Comparison of ENCODE assay signal across 1 cellular context in the genomic region with DNA sequence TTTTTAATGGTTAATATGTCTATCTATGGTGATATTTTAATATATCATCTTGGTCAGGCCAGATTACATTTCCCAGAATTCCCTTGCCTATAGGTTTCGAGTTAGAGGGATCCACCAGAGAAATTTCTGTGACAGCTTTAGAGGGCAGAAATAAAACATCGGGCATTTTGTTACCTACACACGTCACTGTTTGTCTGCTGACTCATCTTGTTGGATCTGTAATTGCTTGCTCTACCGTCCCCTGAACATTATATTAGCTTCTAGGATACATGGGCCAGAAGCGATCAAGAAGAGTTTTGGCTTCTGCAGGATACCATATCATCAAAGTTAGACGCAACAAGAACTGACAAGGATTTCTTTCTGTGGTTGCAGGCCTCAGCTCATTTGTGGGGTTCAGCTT.
TF ChIP-seq lines count a peak whose summit lies in the region.

No MANE protein-coding gene starts in this region.

TF ChIP-seq in H1, 55 proteins besides CTCF, POLR2A, EP300 and RAD21 (continued from another document):
- no peak for TF ChIP-seq RXRA (IDR thresholded peaks at IDR 0.05; ENCODE audit: insufficient read depth, low read depth, low read length)
- TF ChIP-seq, protein P1, sequence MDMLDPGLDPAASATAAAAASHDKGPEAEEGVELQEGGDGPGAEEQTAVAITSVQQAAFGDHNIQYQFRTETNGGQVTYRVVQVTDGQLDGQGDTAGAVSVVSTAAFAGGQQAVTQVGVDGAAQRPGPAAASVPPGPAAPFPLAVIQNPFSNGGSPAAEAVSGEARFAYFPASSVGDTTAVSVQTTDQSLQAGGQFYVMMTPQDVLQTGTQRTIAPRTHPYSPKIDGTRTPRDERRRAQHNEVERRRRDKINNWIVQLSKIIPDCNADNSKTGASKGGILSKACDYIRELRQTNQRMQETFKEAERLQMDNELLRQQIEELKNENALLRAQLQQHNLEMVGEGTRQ (IDR thresholded peaks at IDR 0.05; ENCODE audit: low read length) = no peak
